Comparison of ENCODE assay signal across 30 cellular contexts in the genomic region with DNA sequence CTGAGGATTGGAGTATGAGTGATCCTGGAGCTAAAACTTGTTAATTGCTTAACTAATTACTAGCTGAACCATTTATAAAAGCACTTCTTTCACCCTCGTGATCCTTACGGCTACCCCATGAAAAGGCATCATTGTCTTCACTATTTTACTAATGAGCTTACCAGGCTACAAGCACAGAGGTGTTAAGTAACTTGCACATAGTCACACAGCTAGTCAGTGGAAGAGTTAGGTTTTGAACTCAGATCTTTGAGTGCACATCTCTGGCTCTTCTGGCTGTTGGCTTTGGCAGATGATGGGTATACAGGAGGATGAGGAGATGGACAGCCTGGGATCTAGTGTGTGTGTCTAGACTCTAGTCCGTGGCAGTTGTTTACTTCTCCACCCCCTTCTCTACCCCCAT. TPM values are rescaled to one million over a fixed set of nuclear protein-coding genes. Genes with fewer than 3 reads are reported as not detected.
"Had no signal": no experiment of that assay in that cellular context is flagged by ENCODE, and none has a peak within 500 bp of the region (broad histone marks: within the 10 kb centered on the region; RNA-seq: fewer than 3 reads in every experiment).

No MANE protein-coding gene starts in this region.

- H3K27me3 Mint-ChIP-seq: activated naive CD4-positive, alpha-beta T cell treated with anti-CD3 and anti-CD28 coated beads, Interleukin-2, amount 50 U/mL, for 24 hours; activated naive CD8-positive, alpha-beta T cell treated with anti-CD3 and anti-CD28 coated beads, Interleukin-2, amount 50 U/mL, for 24 hours; central memory CD8-positive, alpha-beta T cell had no signal

- H3K27ac ChIP-seq: breast epithelium, gastrocnemius medialis, testis, transverse colon had no signal

- ATAC-seq: activated naive CD8-positive, alpha-beta T cell treated with anti-CD3 and anti-CD28 coated beads, Interleukin-2, amount 50 U/mL, for 24 hours; gastrocnemius medialis; sciatic nerve; stimulated activated naive CD8-positive, alpha-beta T cell treated with anti-CD3 and anti-CD28 coated beads, Interleukin-15, Interleukin-2, amounts not matched to agents 100 U/mL and 50 U/mL, for 24 hours; WTC11 had no signal

- H3K36me3 ChIP-seq: breast epithelium, gastrocnemius medialis, transverse colon had no signal

- H3K4me3 Mint-ChIP-seq: activated CD4-positive, alpha-beta memory T cell treated with anti-CD3 and anti-CD28 coated beads, Interleukin-2, amount 10 ng/mL, durations not matched to agents 7 days and 5 days; activated CD4-positive, alpha-beta T cell treated with anti-CD3 and anti-CD28 coated beads, Interleukin-2, amount 10 ng/mL, durations not matched to agents 7 days and 5 days; activated naive CD4-positive, alpha-beta T cell treated with anti-CD3 and anti-CD28 coated beads, Interleukin-2, amount 50 U/mL, for 24 hours; activated naive CD8-positive, alpha-beta T cell treated with anti-CD3 and anti-CD28 coated beads, Interleukin-2, amount 50 U/mL, for 24 hours; central memory CD8-positive, alpha-beta T cell; dendritic cell treated with granulocyte-macrophage colony-stimulating factor and Interleukin-4, amounts not matched to agents 40 ng/mL and 50 ng/mL, for 4 days; WTC11 had no signal

- H3K27me3 ChIP-seq: breast epithelium, gastrocnemius medialis, testis, transverse colon had no signal

- FAIRE-seq: kidney, urothelium cell line had no signal

- H3K4me3 ChIP-seq: breast epithelium, gastrocnemius medialis, skin epidermis, testis, transverse colon had no signal

- H3K27ac Mint-ChIP-seq: activated CD4-positive, alpha-beta memory T cell treated with anti-CD3 and anti-CD28 coated beads, Interleukin-2, amount 10 ng/mL, durations not matched to agents 7 days and 5 days; activated CD4-positive, alpha-beta T cell treated with anti-CD3 and anti-CD28 coated beads, Interleukin-2, amount 10 ng/mL, durations not matched to agents 7 days and 5 days; activated naive CD4-positive, alpha-beta T cell treated with anti-CD3 and anti-CD28 coated beads, Interleukin-2, amount 50 U/mL, for 24 hours; activated naive CD8-positive, alpha-beta T cell treated with anti-CD3 and anti-CD28 coated beads, Interleukin-2, amount 50 U/mL, for 24 hours; activated T-helper 2 cell treated with anti-CD3 and anti-CD28 coated beads, Interferon-gamma antibody, Interleukin-2, Interleukin-4, amounts not matched to agents 10 μg/mL and 5 μg/mL and 100 μg/mL, durations not matched to agents 14 hours and 24 hours and 36 hours; dendritic cell treated with granulocyte-macrophage colony-stimulating factor and Interleukin-4, amounts not matched to agents 40 ng/mL and 50 ng/mL, for 4 days had no signal

- H3K36me3 Mint-ChIP-seq: activated naive CD4-positive, alpha-beta T cell treated with anti-CD3 and anti-CD28 coated beads, Interleukin-2, amount 50 U/mL, for 24 hours; WTC11 had no signal

- H3K9me3 Mint-ChIP-seq: activated CD4-positive, alpha-beta memory T cell treated with anti-CD3 and anti-CD28 coated beads, Interleukin-2, amount 10 ng/mL, durations not matched to agents 7 days and 5 days; activated CD4-positive, alpha-beta T cell treated with anti-CD3 and anti-CD28 coated beads, Interleukin-2, amount 10 ng/mL, durations not matched to agents 7 days and 5 days; activated naive CD4-positive, alpha-beta T cell treated with anti-CD3 and anti-CD28 coated beads, Interleukin-2, amount 50 U/mL, for 24 hours; activated naive CD8-positive, alpha-beta T cell treated with anti-CD3 and anti-CD28 coated beads, Interleukin-2, amount 50 U/mL, for 24 hours; activated T-helper 2 cell treated with anti-CD3 and anti-CD28 coated beads, Interferon-gamma antibody, Interleukin-2, Interleukin-4, amounts not matched to agents 10 μg/mL and 5 μg/mL and 100 μg/mL, durations not matched to agents 14 hours and 24 hours and 36 hours; central memory CD8-positive, alpha-beta T cell; dendritic cell treated with granulocyte-macrophage colony-stimulating factor and Interleukin-4, amounts not matched to agents 40 ng/mL and 50 ng/mL, for 4 days; WTC11 had no signal

- DNase-seq: activated CD4-positive, alpha-beta memory T cell treated with anti-CD3 and anti-CD28 coated beads, Interleukin-2, amount 10 ng/mL, durations not matched to agents 7 days and 5 days; activated CD4-positive, alpha-beta T cell treated with anti-CD3 and anti-CD28 coated beads for 1 hour; activated CD4-positive, alpha-beta T cell treated with anti-CD3 and anti-CD28 coated beads, Interleukin-2, amount 10 ng/mL, durations not matched to agents 7 days and 5 days; activated naive CD8-positive, alpha-beta T cell treated with anti-CD3 and anti-CD28 coated beads, Interleukin-2, amount 50 U/mL, for 24 hours; activated T-cell treated with anti-CD3 and anti-CD28 coated beads, Interleukin-2, amount 50 U/mL, for 48 hours; effector CD4-positive, alpha-beta T cell; erythroblast; gastrocnemius medialis; glutamatergic neuron; kidney; left colon; mammary epithelial cell; stimulated activated CD4-positive, alpha-beta T cell treated with anti-CD3 and anti-CD28 coated beads, Interleukin-12 subunit alpha, Interleukin-12 subunit beta, amount 100 ng/mL, for 4 hours; stimulated activated CD4-positive, alpha-beta T cell treated with anti-CD3 and anti-CD28 coated beads, Interleukin-4, amount 100 ng/mL, for 1 hour; stimulated activated naive CD8-positive, alpha-beta T cell treated with anti-CD3 and anti-CD28 coated beads, Interleukin-15, Interleukin-2, amounts not matched to agents 100 U/mL and 50 U/mL, for 24 hours; T-helper 2 cell; testis; transverse colon had no signal

- H3K4me1 Mint-ChIP-seq: activated CD4-positive, alpha-beta memory T cell treated with anti-CD3 and anti-CD28 coated beads, Interleukin-2, amount 10 ng/mL, durations not matched to agents 7 days and 5 days; activated CD4-positive, alpha-beta T cell treated with anti-CD3 and anti-CD28 coated beads, Interleukin-2, amount 10 ng/mL, durations not matched to agents 7 days and 5 days; activated naive CD4-positive, alpha-beta T cell treated with anti-CD3 and anti-CD28 coated beads, Interleukin-2, amount 50 U/mL, for 24 hours; activated naive CD8-positive, alpha-beta T cell treated with anti-CD3 and anti-CD28 coated beads, Interleukin-2, amount 50 U/mL, for 24 hours; central memory CD8-positive, alpha-beta T cell had no signal

- H3K4me1 ChIP-seq: breast epithelium, testis had no signal

- H3K9me3 ChIP-seq: breast epithelium, gastrocnemius medialis, testis, transverse colon had no signal

RNA-seq across cellular contexts. Expression of gene VANGL2, which starts 11.6 kb away (rescaled TPM):
- total RNA-seq: activated CD4-positive, alpha-beta memory T cell treated with anti-CD3 and anti-CD28 coated beads, Interleukin-2, amount 10 ng/mL, durations not matched to agents 7 days and 5 days; activated T-helper 2 cell treated with anti-CD3 and anti-CD28 coated beads, Interferon-gamma antibody, Interleukin-2, Interleukin-4, amounts not matched to agents 10 μg/mL and 5 μg/mL and 100 μg/mL, durations not matched to agents 14 hours and 24 hours and 36 hours; osteoblast had no signal

RNA-seq across cellular contexts. Expression of gene NHLH1, which starts 45.1 kb away (rescaled TPM):
- total RNA-seq: mammary epithelial cell, mucosa of gallbladder, osteoblast, sciatic nerve, transverse colon had no signal
- polyA plus RNA-seq: liver had no signal
